In genomic region chr20:14691994-14692393, GRCh38 we compare ENCODE assay signal across 14 cellular contexts.
"Had no signal": no experiment of that assay in that cellular context is flagged by ENCODE, and none has a peak within 500 bp of the region (broad histone marks: within the 10 kb centered on the region; RNA-seq: fewer than 3 reads in every experiment).

No MANE protein-coding gene starts in this region.

- H3K9me3 Mint-ChIP-seq: activated B cell treated with CpG ODN at 0.5 μM for 24 hours, nephron progenitor cell had no signal

- ATAC-seq: activated T-helper 17 cell treated with anti-CD3 and anti-CD28 coated beads, Interleukin-2, amount 50 U/mL, for 72 hours; heart right ventricle; stimulated activated naive CD8-positive, alpha-beta T cell treated with anti-CD3 and anti-CD28 coated beads, Interleukin-15, amount 100 ng/mL, for 72 hours had no signal

- H3K4me3 Mint-ChIP-seq: activated B cell treated with CpG ODN at 0.5 μM for 24 hours; activated naive CD4-positive, alpha-beta T cell treated with anti-CD3 and anti-CD28 coated beads for 36 hours; activated T-helper 17 cell treated with anti-CD3 and anti-CD28 coated beads, Interleukin-2, amount 50 U/mL, for 72 hours; nephron progenitor cell; stimulated activated naive CD8-positive, alpha-beta T cell treated with anti-CD3 and anti-CD28 coated beads, Interleukin-15, amount 100 ng/mL, for 72 hours had no signal

- DNase-seq: activated B cell treated with CpG ODN at 0.5 μM for 24 hours; activated CD4-positive, alpha-beta T cell treated with anti-CD3 and anti-CD28 coated beads, Interleukin-2, amount 50 U/mL, for 1 hour; activated naive CD4-positive, alpha-beta T cell treated with anti-CD3 and anti-CD28 coated beads for 36 hours; activated T-cell treated with anti-CD3 and anti-CD28 coated beads for 4 hours; colonic mucosa; foreskin melanocyte; heart right ventricle; left ventricle myocardium inferior; mesenchymal stem cell; nephron progenitor cell; stimulated activated CD4-positive, alpha-beta T cell treated with anti-CD3 and anti-CD28 coated beads, Interleukin-4, amount 100 ng/mL, for 4 hours; stimulated activated naive CD8-positive, alpha-beta T cell treated with anti-CD3 and anti-CD28 coated beads, Interleukin-15, amount 100 ng/mL, for 72 hours; uterus had no signal

- H3K27ac Mint-ChIP-seq: activated B cell treated with CpG ODN at 0.5 μM for 24 hours; activated naive CD4-positive, alpha-beta T cell treated with anti-CD3 and anti-CD28 coated beads for 36 hours; activated T-helper 17 cell treated with anti-CD3 and anti-CD28 coated beads, Interleukin-2, amount 50 U/mL, for 72 hours; nephron progenitor cell; stimulated activated naive CD8-positive, alpha-beta T cell treated with anti-CD3 and anti-CD28 coated beads, Interleukin-15, amount 100 ng/mL, for 72 hours had no signal

- H3K27me3 Mint-ChIP-seq: activated T-helper 17 cell treated with anti-CD3 and anti-CD28 coated beads, Interleukin-2, amount 50 U/mL, for 72 hours; stimulated activated naive CD8-positive, alpha-beta T cell treated with anti-CD3 and anti-CD28 coated beads, Interleukin-15, amount 100 ng/mL, for 72 hours had no signal

- H3K4me1 Mint-ChIP-seq: activated B cell treated with CpG ODN at 0.5 μM for 24 hours; activated T-helper 17 cell treated with anti-CD3 and anti-CD28 coated beads, Interleukin-2, amount 50 U/mL, for 72 hours; stimulated activated naive CD8-positive, alpha-beta T cell treated with anti-CD3 and anti-CD28 coated beads, Interleukin-15, amount 100 ng/mL, for 72 hours had no signal
